8 cellular contexts compared by ENCODE assay signal in genomic region chr5:68460147-68460760, GRCh38.
DNase-seq lines count a peak whose midpoint lies in the region; ATAC-seq, FAIRE-seq and TF ChIP-seq lines count a peak whose summit lies in the region.

No MANE protein-coding gene starts in this region.

- H3K27ac ChIP-seq in Peyer's patch (no peak overlapping the region), GM12878 (ENCODE audit: control insufficient read depth, insufficient read depth) (no peak overlapping the region)

- H3K9ac ChIP-seq in GM12878 (ENCODE audit: control insufficient read depth, insufficient read depth, low read length) = no peak overlapping the region

- ATAC-seq in GM12878 (peak; percentile 86), omental fat pad (ENCODE audit: low FRiP score) (no peak)

- no peak overlapping the region for H3K4me3 Mint-ChIP-seq in HFFc6

- no peak for TF ChIP-seq EP300 in GM12878 (IDR thresholded peaks at IDR 0.05; ENCODE audit: borderline replicate concordance in 1 of 2, control insufficient read depth in 1 of 2, low read depth in 2 of 2, low read length in 2 of 2)

- H3K79me2 ChIP-seq in GM12878 (ENCODE audit: control insufficient read depth, insufficient read depth, low read length) = no peaks in the 10 kb centered on the region

- TF ChIP-seq CTCF in HFFc6 (IDR thresholded peaks at IDR 0.05) (peak; percentile 90), Peyer's patch (IDR thresholded peaks at IDR 0.05) (peak; percentile 31 to 76 (median 70)), GM12878 (IDR thresholded peaks at IDR 0.05 in 2 of 3, conservative IDR thresholded peaks at IDR 0.05 in 1 of 3; ENCODE audit: control insufficient read depth in 2 of 3, extremely low read depth in 1 of 3, insufficient read depth in 1 of 3, low read depth in 3 of 3, low read length in 3 of 3) (peak; percentile 58 to 72 (median 68)), omental fat pad (IDR thresholded peaks at IDR 0.05) (no peak)

- intact Hi-C loops in GM12878 (cut with micrococcal nuclease; ENCODE audit: unreplicated experiment) = loop anchor here (1.0 to 10.0 kb wide), 5 partner anchors 26 to 547 kb away; no protein-coding TSS in a partner anchor

- H3K36me3 ChIP-seq in Peyer's patch (no peaks in the 10 kb centered on the region), GM12878 (ENCODE audit: control insufficient read depth in 2 of 2, insufficient read depth in 2 of 2, low read length in 1 of 2) (no peaks in the 10 kb centered on the region)

- H3K4me1 ChIP-seq in Peyer's patch (no peaks in the 10 kb centered on the region), GM12878 (ENCODE audit: control insufficient read depth, insufficient read depth, low read length) (peaks cover 5% of the 10 kb centered on the region)

- no peak for TF ChIP-seq POLR2A in Peyer's patch (IDR thresholded peaks at IDR 0.05)
- TF ChIP-seq POLR2A in GM12878 (IDR thresholded peaks at IDR 0.05; ENCODE audit: low read depth, low read length) = no peak

- no peaks in the 10 kb centered on the region for H3K36me3 Mint-ChIP-seq in HFFc6 (ENCODE audit: low read depth)

- no TSS peak for BruUV-seq in GM12878 (replicated peaks; lab: Mats Ljungman, UMichigan)

- WGBS in GM12878 (ENCODE audit: insufficient coverage, insufficient replicate concordance, low lambda C conversion rate, missing lambda C conversion rate) = 4% methylated on average over 3 of the region's 3 CpGs

- no peak overlapping the region for H3K4me3 ChIP-seq in Peyer's patch
- H3K4me3 ChIP-seq in GM12878 = no peak overlapping the region

- no peak for FAIRE-seq in GM12878 (lab: Jason Lieb, UNC)
- peak; percentile 70 for FAIRE-seq in islet of Langerhans (lab: Jason Lieb, UNC)

- in situ Hi-C loops in GM12878 (cut with MboI) = loop anchor here (10.0 kb wide), 1 partner anchor 1215 kb away; no protein-coding TSS in a partner anchor

- peak; percentile 0 for DNase-seq in NCI-H2227 (lab: John Stamatoyannopoulos, UW; ENCODE audit: unreplicated experiment)
- no peak for DNase-seq in NCI-H2227 treated with DMSO at 0.1 percent for 48 hours (lab: John Stamatoyannopoulos, UW)
- peak; percentile 62 for DNase-seq in HFFc6
- peak in 2 of 3 donors; percentile 38 to 71 for DNase-seq in Peyer's patch
- DNase-seq in GM12878 (ENCODE audit: low read depth, low spot score) = no peak
- peak; percentile 5 for DNase-seq in stimulated activated CD8-positive, alpha-beta memory T cell treated with anti-CD3 and anti-CD28 coated beads, Interleukin-12 subunit alpha, Interleukin-12 subunit beta, amount 100 ng/mL, for 24 hours (ENCODE audit: extremely low read depth)
- no peak for DNase-seq in omental fat pad (ENCODE audit: low spot score)

- no peak overlapping the region for H2AFZ ChIP-seq in GM12878 (ENCODE audit: control insufficient read depth, low read depth, low read length)

- RAD21 ChIA-PET in GM12878 (lab: Charles Lee; ENCODE audit: unreplicated experiment) = interaction anchor here (1.2 to 6.4 kb wide), 13 partner anchors 14 to 244 kb away, joined by 3 to 113 read pairs (median 5); no protein-coding TSS in a partner anchor

- SMC1A ChIA-PET in GM12878 (lab: Charles Lee; ENCODE audit: uncharacterized antibody, unreplicated experiment) = interaction anchor here (0.6 to 9.0 kb wide), 20 partner anchors 10 to 177 kb away, joined by 3 to 182 read pairs (median 6); no protein-coding TSS in a partner anchor

- no peaks in the 10 kb centered on the region for H4K20me1 ChIP-seq in GM12878 (ENCODE audit: control insufficient read depth, insufficient read depth)

- no peak overlapping the region for H3K27ac Mint-ChIP-seq in HFFc6

- no peaks in the 10 kb centered on the region for H3K27me3 ChIP-seq in Peyer's patch
- no peaks in the 10 kb centered on the region for H3K27me3 ChIP-seq in GM12878 (replicated peaks in 1 of 2; ENCODE audit: control insufficient read depth in 2 of 2, insufficient read depth in 2 of 2, low read length in 1 of 2)

- CTCF ChIA-PET in GM12878 (lab: Yijun Ruan, JAX) = interaction anchor here (0.8 to 7.3 kb wide), 21 partner anchors 9 to 206 kb away, joined by 3 to 165 read pairs (median 5); no protein-coding TSS in a partner anchor

- H3K4me2 ChIP-seq in GM12878 (ENCODE audit: control insufficient read depth, insufficient read depth) = no peak overlapping the region

- H3K27me3 Mint-ChIP-seq in HFFc6 (ENCODE audit: insufficient read depth) = no peaks in the 10 kb centered on the region

- H3K4me1 Mint-ChIP-seq in HFFc6 (ENCODE audit: low read depth) = peaks cover 51% of the 10 kb centered on the region

- H3K9me3 ChIP-seq in Peyer's patch (no peaks in the 10 kb centered on the region), GM12878 (replicated peaks; ENCODE audit: control insufficient read depth, insufficient read depth, low read length) (no peaks in the 10 kb centered on the region)

- POLR2A ChIA-PET in GM12878 (lab: Charles Lee) = interaction anchor here (1.6 kb wide), 2 partner anchors 24 to 173 kb away, joined by 4 to 11 read pairs; no protein-coding TSS in a partner anchor

- TF ChIP-seq RAD21 in GM12878 (IDR thresholded peaks at IDR 0.05; ENCODE audit: insufficient read depth, low read depth, low read length) = peak; percentile 95

- H3K9me3 Mint-ChIP-seq in HFFc6 = no peaks in the 10 kb centered on the region

TF ChIP-seq in GM12878, 131 proteins besides CTCF, POLR2A, EP300 and RAD21 (continues in another document):
- TF ChIP-seq NR2F1 (conservative IDR thresholded peaks at IDR 0.05) = peak; percentile 92
- TF ChIP-seq JUNB (IDR thresholded peaks at IDR 0.05) = peak; percentile 63; the same call in 1 of the 2 replicates
- TF ChIP-seq SMC3 (IDR thresholded peaks at IDR 0.05; ENCODE audit: borderline replicate concordance, low read length) = peak; percentile 92; the same call in 1 of the 2 replicates
- TF ChIP-seq RELB (IDR thresholded peaks at IDR 0.05; ENCODE audit: low read depth) = no peak
- TF ChIP-seq, protein P1, sequence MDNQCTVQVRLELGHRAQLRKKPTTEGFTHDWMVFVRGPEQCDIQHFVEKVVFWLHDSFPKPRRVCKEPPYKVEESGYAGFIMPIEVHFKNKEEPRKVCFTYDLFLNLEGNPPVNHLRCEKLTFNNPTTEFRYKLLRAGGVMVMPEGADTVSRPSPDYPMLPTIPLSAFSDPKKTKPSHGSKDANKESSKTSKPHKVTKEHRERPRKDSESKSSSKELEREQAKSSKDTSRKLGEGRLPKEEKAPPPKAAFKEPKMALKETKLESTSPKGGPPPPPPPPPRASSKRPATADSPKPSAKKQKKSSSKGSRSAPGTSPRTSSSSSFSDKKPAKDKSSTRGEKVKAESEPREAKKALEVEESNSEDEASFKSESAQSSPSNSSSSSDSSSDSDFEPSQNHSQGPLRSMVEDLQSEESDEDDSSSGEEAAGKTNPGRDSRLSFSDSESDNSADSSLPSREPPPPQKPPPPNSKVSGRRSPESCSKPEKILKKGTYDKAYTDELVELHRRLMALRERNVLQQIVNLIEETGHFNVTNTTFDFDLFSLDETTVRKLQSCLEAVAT (IDR thresholded peaks at IDR 0.05) = 0 out of 2 replicates have a peak, but pooled peaks have one; percentile 18
- no peak for TF ChIP-seq KDM1A (IDR thresholded peaks at IDR 0.05; ENCODE audit: borderline replicate concordance)
- TF ChIP-seq NBN (IDR thresholded peaks at IDR 0.05) = 0 out of 2 replicates have a peak, but pooled peaks have one; percentile 20
- TF ChIP-seq IKZF2 (IDR thresholded peaks at IDR 0.05) = peak in 1 of 2 experiments; percentile 35; a peak in 2 of 4 replicates
- no peak for TF ChIP-seq STAT1 (conservative IDR thresholded peaks at IDR 0.05)
- TF ChIP-seq, protein P2, sequence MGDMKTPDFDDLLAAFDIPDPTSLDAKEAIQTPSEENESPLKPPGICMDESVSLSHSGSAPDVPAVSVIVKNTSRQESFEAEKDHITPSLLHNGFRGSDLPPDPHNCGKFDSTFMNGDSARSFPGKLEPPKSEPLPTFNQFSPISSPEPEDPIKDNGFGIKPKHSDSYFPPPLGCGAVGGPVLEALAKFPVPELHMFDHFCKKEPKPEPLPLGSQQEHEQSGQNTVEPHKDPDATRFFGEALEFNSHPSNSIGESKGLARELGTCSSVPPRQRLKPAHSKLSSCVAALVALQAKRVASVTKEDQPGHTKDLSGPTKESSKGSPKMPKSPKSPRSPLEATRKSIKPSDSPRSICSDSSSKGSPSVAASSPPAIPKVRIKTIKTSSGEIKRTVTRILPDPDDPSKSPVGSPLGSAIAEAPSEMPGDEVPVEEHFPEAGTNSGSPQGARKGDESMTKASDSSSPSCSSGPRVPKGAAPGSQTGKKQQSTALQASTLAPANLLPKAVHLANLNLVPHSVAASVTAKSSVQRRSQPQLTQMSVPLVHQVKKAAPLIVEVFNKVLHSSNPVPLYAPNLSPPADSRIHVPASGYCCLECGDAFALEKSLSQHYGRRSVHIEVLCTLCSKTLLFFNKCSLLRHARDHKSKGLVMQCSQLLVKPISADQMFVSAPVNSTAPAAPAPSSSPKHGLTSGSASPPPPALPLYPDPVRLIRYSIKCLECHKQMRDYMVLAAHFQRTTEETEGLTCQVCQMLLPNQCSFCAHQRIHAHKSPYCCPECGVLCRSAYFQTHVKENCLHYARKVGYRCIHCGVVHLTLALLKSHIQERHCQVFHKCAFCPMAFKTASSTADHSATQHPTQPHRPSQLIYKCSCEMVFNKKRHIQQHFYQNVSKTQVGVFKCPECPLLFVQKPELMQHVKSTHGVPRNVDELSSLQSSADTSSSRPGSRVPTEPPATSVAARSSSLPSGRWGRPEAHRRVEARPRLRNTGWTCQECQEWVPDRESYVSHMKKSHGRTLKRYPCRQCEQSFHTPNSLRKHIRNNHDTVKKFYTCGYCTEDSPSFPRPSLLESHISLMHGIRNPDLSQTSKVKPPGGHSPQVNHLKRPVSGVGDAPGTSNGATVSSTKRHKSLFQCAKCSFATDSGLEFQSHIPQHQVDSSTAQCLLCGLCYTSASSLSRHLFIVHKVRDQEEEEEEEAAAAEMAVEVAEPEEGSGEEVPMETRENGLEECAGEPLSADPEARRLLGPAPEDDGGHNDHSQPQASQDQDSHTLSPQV (IDR thresholded peaks at IDR 0.05) = peak; percentile 8; the same call in 1 of the 2 replicates

Comparison
In these comparisons a context has a peak if more than half of its experiments do, and no peak if none do; other contexts are left out.
1. DNase-seq: peak in NCI-H2227 (single experiment), HFFc6 (single experiment), Peyer's patch (2 of 3) and stimulated activated CD8-positive, alpha-beta memory T cell treated with anti-CD3 and anti-CD28 coated beads, Interleukin-12 subunit alpha, Interleukin-12 subunit beta, amount 100 ng/mL, for 24 hours (single experiment); none in NCI-H2227 treated with DMSO at 0.1 percent for 48 hours (single experiment), GM12878 (single experiment) and omental fat pad (single experiment).
2. CTCF ChIP-seq: peak in HFFc6 (single experiment), Peyer's patch (6 of 6) and GM12878 (3 of 3); none in omental fat pad (0 of 3).